ENCODE assay signal across 1 cellular context in the genomic region with DNA sequence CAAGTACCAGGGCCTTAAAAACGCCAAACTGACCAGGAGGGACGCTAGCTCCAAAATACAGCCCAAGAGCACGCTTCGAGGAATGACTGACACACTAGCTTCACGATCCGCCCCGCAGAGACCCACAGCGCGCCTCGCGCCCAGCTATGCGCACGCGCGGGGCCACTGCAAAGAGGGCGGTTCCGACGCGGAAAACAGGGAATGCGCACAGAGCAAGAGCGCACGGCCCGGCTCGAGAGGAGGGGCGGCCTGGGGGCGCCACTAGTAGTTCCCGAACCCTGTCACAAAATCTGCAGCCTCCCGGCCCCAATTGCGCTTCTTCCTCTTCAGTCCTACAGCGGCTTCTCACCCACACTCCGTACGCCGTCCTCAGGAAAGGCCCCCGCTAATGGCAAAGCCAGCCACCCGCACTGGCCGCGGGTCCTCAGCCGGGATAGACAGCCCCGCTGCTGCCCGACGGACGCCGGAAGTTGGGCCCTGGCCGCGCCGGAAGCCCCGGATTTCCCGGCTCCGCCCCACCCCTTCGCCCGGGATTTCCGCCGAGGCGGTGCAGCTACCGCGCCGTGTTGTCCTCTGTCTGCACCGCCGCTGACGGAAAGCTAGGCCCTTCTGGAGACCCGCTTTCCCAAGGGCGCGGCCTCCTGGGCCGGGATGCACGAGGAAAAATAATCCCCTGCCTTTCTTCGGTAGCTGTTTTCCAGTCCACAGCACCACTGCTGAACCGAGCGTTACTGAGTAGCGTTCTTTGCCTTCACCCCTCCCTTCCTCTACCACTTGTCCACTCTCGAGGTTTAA.
TF ChIP-seq lines count a peak whose summit lies in the region.

HDHD2 (minus strand) TSS at position 472 of the 795 bp plus-strand sequence. CDS start 14,061 bp downstream, outside the sequence.

TF ChIP-seq in K562, 482 proteins besides CTCF, POLR2A, EP300 and RAD21 (continued from another document and continues in another):
- TF ChIP-seq ZNF445 (CRISPR knock-in tag; IDR thresholded peaks at IDR 0.05; ENCODE audit: low read depth) (no peak), ZNF197 (CRISPR knock-in tag; IDR thresholded peaks at IDR 0.05; ENCODE audit: low read depth) (no peak), FOXK2 (conservative IDR thresholded peaks at IDR 0.05 in 1 of 2, IDR thresholded peaks at IDR 0.05 in 1 of 2; ENCODE audit: low read depth in 2 of 2) (peak in 1 of 2 experiments; percentile 49; a peak in 2 of 4 replicates), NCOA6 (IDR thresholded peaks at IDR 0.05) (no peak), GATAD2B (IDR thresholded peaks at IDR 0.05; ENCODE audit: borderline replicate concordance) (no peak), ZNF3 (CRISPR knock-in tag; IDR thresholded peaks at IDR 0.05) (no peak), UBTF (IDR thresholded peaks at IDR 0.05; ENCODE audit: borderline replicate concordance in 1 of 2, low read depth in 2 of 2, low read length in 2 of 2) (no peak), JUNB (CRISPR knock-in tag; conservative IDR thresholded peaks at IDR 0.05) (no peak), PHF8 (IDR thresholded peaks at IDR 0.05; ENCODE audit: borderline replicate concordance, low read length) (peak; percentile 93), PTRF (tag; IDR thresholded peaks at IDR 0.05) (no peak), POLR3A (IDR thresholded peaks at IDR 0.05; ENCODE audit: borderline replicate concordance, extremely low read depth, insufficient read depth, insufficient read length) (no peak), TEAD1 (CRISPR knock-in tag; IDR thresholded peaks at IDR 0.05) (peak in 1 of 2 experiments; percentile 55; a peak in 1 of 4 replicates), ARID1B (IDR thresholded peaks at IDR 0.05) (no peak), ELF4 (CRISPR knock-in tag; IDR thresholded peaks at IDR 0.05) (no peak), ATF6 (CRISPR knock-in tag; IDR thresholded peaks at IDR 0.05) (peak; percentile 35; the same call in 1 of the 2 replicates), AFF1 (IDR thresholded peaks at IDR 0.05; ENCODE audit: low read depth in 1 of 2, partially characterized antibody in 2 of 2) (no peak), HOXB6 (CRISPR knock-in tag; IDR thresholded peaks at IDR 0.05; ENCODE audit: borderline replicate concordance) (no peak), TBP (optimal IDR thresholded peaks at IDR 0.05; ENCODE audit: low read depth, low read length) (peak; percentile 26), NR2C2 (CRISPR knock-in tag; IDR thresholded peaks at IDR 0.05) (no peak), NR2C2 (tag; IDR thresholded peaks at IDR 0.05) (0 out of 2 replicates have a peak, but pooled peaks have one; percentile 17), ARID3B (CRISPR knock-in tag; IDR thresholded peaks at IDR 0.05; ENCODE audit: borderline replicate concordance) (no peak), POLR2H (tag; IDR thresholded peaks at IDR 0.05; ENCODE audit: low read depth) (peak; percentile 55), SMARCE1 (IDR thresholded peaks at IDR 0.05) (0 out of 2 replicates have a peak, but pooled peaks have one; percentile 8), TRIM24 (IDR thresholded peaks at IDR 0.05) (no peak), HNRNPLL (IDR thresholded peaks at IDR 0.05; ENCODE audit: low read depth, low read length, poor library complexity, severe bottlenecking) (peak; percentile 51), RFX5 (IDR thresholded peaks at IDR 0.05; ENCODE audit: low read depth, low read length) (no peak), ZNF398 (CRISPR knock-in tag; IDR thresholded peaks at IDR 0.05) (no peak)
- TF ChIP-seq, protein P1, sequence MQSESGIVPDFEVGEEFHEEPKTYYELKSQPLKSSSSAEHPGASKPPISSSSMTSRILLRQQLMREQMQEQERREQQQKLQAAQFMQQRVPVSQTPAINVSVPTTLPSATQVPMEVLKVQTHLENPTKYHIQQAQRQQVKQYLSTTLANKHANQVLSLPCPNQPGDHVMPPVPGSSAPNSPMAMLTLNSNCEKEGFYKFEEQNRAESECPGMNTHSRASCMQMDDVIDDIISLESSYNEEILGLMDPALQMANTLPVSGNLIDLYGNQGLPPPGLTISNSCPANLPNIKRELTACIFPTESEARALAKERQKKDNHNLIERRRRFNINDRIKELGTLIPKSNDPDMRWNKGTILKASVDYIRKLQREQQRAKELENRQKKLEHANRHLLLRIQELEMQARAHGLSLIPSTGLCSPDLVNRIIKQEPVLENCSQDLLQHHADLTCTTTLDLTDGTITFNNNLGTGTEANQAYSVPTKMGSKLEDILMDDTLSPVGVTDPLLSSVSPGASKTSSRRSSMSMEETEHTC (IDR thresholded peaks at IDR 0.05), result no peak
- TF ChIP-seq, protein P2, sequence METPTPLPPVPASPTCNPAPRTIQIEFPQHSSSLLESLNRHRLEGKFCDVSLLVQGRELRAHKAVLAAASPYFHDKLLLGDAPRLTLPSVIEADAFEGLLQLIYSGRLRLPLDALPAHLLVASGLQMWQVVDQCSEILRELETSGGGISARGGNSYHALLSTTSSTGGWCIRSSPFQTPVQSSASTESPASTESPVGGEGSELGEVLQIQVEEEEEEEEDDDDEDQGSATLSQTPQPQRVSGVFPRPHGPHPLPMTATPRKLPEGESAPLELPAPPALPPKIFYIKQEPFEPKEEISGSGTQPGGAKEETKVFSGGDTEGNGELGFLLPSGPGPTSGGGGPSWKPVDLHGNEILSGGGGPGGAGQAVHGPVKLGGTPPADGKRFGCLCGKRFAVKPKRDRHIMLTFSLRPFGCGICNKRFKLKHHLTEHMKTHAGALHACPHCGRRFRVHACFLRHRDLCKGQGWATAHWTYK (CRISPR knock-in tag; IDR thresholded peaks at IDR 0.05), result no peak
- TF ChIP-seq, protein P3, sequence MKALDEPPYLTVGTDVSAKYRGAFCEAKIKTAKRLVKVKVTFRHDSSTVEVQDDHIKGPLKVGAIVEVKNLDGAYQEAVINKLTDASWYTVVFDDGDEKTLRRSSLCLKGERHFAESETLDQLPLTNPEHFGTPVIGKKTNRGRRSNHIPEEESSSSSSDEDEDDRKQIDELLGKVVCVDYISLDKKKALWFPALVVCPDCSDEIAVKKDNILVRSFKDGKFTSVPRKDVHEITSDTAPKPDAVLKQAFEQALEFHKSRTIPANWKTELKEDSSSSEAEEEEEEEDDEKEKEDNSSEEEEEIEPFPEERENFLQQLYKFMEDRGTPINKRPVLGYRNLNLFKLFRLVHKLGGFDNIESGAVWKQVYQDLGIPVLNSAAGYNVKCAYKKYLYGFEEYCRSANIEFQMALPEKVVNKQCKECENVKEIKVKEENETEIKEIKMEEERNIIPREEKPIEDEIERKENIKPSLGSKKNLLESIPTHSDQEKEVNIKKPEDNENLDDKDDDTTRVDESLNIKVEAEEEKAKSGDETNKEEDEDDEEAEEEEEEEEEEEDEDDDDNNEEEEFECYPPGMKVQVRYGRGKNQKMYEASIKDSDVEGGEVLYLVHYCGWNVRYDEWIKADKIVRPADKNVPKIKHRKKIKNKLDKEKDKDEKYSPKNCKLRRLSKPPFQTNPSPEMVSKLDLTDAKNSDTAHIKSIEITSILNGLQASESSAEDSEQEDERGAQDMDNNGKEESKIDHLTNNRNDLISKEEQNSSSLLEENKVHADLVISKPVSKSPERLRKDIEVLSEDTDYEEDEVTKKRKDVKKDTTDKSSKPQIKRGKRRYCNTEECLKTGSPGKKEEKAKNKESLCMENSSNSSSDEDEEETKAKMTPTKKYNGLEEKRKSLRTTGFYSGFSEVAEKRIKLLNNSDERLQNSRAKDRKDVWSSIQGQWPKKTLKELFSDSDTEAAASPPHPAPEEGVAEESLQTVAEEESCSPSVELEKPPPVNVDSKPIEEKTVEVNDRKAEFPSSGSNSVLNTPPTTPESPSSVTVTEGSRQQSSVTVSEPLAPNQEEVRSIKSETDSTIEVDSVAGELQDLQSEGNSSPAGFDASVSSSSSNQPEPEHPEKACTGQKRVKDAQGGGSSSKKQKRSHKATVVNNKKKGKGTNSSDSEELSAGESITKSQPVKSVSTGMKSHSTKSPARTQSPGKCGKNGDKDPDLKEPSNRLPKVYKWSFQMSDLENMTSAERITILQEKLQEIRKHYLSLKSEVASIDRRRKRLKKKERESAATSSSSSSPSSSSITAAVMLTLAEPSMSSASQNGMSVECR (CRISPR knock-in tag; IDR thresholded peaks at IDR 0.05), result peak; percentile 58; the same call in 1 of the 2 replicates
- TF ChIP-seq, protein P4, sequence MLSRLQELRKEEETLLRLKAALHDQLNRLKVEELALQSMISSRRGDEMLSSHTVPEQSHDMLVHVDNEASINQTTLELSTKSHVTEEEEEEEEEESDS (CRISPR knock-in tag; IDR thresholded peaks at IDR 0.05), result no peak
